In genomic region chr10:107118866-107119265, GRCh38 we compare ENCODE assay signal across 17 cellular contexts. TPM values are rescaled to one million over a fixed set of nuclear protein-coding genes. Genes with fewer than 3 reads are reported as not detected.
A peak's percentile ranks its signal among the peaks of the same experiment; 100 is the strongest.
DNase-seq lines count a peak whose midpoint lies in the region; ATAC-seq and TF ChIP-seq lines count a peak whose summit lies in the region.
"Had no signal": no experiment of that assay in that cellular context is flagged by ENCODE, and none has a peak within 500 bp of the region (broad histone marks: within the 10 kb centered on the region; RNA-seq: fewer than 3 reads in every experiment).

No MANE protein-coding gene starts in this region.

- peaks cover 2% of the 10 kb centered on the region for H3K9me3 Mint-ChIP-seq in endodermal cell
- peaks cover 8% of the 10 kb centered on the region for H3K9me3 Mint-ChIP-seq in activated CD4-positive, alpha-beta T cell treated with anti-CD3 and anti-CD28 coated beads for 36 hours (ENCODE audit: low read depth)

- no peaks in the 10 kb centered on the region for H3K27me3 Mint-ChIP-seq in endodermal cell (ENCODE audit: insufficient read depth)
- no peaks in the 10 kb centered on the region for H3K27me3 Mint-ChIP-seq in activated CD4-positive, alpha-beta T cell treated with anti-CD3 and anti-CD28 coated beads for 36 hours

- no peak overlapping the region for H3K9ac ChIP-seq in endodermal cell (ENCODE audit: extremely low read depth, low read length, poor library complexity, severe bottlenecking)
- H3K9ac ChIP-seq: GM23248 had no signal

- POLR2A ChIA-PET in activated CD4-positive, alpha-beta T cell treated with anti-CD3 and anti-CD28 coated beads for 36 hours (lab: Charles Lee), result no interaction called here

- in situ Hi-C loops in brain microvascular endothelial cell (cut with HindIII; ENCODE audit: low pct_ligation_motif_present, low sequenced_read_pairs), result no loop called here

- intact Hi-C loops in activated CD4-positive, alpha-beta T cell treated with anti-CD3 and anti-CD28 coated beads for 36 hours (cut with DNase I, micrococcal nuclease), result no loop called here

- H3K27me3 ChIP-seq in endodermal cell (ENCODE audit: control insufficient read depth, insufficient read depth, low read length, poor library complexity, severe bottlenecking) (no peaks in the 10 kb centered on the region), brain microvascular endothelial cell (replicated peaks) (no peaks in the 10 kb centered on the region)

- DNase-seq in endodermal cell (no peak), NK-92 (lab: John Stamatoyannopoulos, UW; ENCODE audit: unreplicated experiment) (no peak), brain microvascular endothelial cell (no peak)
- no peak for DNase-seq in activated CD4-positive, alpha-beta T cell treated with anti-CD3 and anti-CD28 coated beads for 36 hours
- DNase-seq: GF-D8, GM23248, NCI-H1092 treated with DMSO at 0.1 percent for 48 hours, NCI-H510A treated with DMSO at 0.1 percent for 48 hours, NCI-H82, Right ventricle myocardium superior had no signal

- H3K27ac ChIP-seq in endodermal cell (ENCODE audit: low read depth, low read length) (no peak overlapping the region), brain microvascular endothelial cell (no peak overlapping the region)
- H3K27ac ChIP-seq: C4-2B, GM23248, SK-N-MC had no signal

- CTCF ChIA-PET in activated CD4-positive, alpha-beta T cell treated with anti-CD3 and anti-CD28 coated beads for 36 hours (lab: Charles Lee), result no interaction called here

- no peak overlapping the region for H3K27ac Mint-ChIP-seq in endodermal cell
- H3K27ac Mint-ChIP-seq in activated CD4-positive, alpha-beta T cell treated with anti-CD3 and anti-CD28 coated beads for 36 hours, result no peak overlapping the region

- peaks cover 15% of the 10 kb centered on the region for H3K36me3 Mint-ChIP-seq in endodermal cell (ENCODE audit: low read depth)
- H3K36me3 Mint-ChIP-seq in activated CD4-positive, alpha-beta T cell treated with anti-CD3 and anti-CD28 coated beads for 36 hours (ENCODE audit: low read depth), result no peaks in the 10 kb centered on the region

- TF ChIP-seq CTCF in endodermal cell (conservative IDR thresholded peaks at IDR 0.05) (no peak), brain microvascular endothelial cell (IDR thresholded peaks at IDR 0.05; ENCODE audit: low read depth, low read length, missing control alignments) (no peak)

- no peaks in the 10 kb centered on the region for H3K4me1 ChIP-seq in endodermal cell (ENCODE audit: control insufficient read depth, insufficient read depth, low read length)

- peaks cover 27% of the 10 kb centered on the region for H3K36me3 ChIP-seq in endodermal cell (ENCODE audit: control insufficient read depth, insufficient read depth, low read length)
- H3K36me3 ChIP-seq in brain microvascular endothelial cell (replicated peaks), result no peaks in the 10 kb centered on the region

- no peak overlapping the region for H3K4me3 Mint-ChIP-seq in endodermal cell
- H3K4me3 Mint-ChIP-seq in activated CD4-positive, alpha-beta T cell treated with anti-CD3 and anti-CD28 coated beads for 36 hours, result no peak overlapping the region

- ATAC-seq in GM19324 (IDR thresholded peaks at IDR 0.05; ENCODE audit: low FRiP score, unreplicated experiment) (peak; percentile 41), HG02610 (IDR thresholded peaks at IDR 0.05; ENCODE audit: unreplicated experiment) (peak; percentile 90), HG03354 (IDR thresholded peaks at IDR 0.05; ENCODE audit: poor library complexity, severe bottlenecking, unreplicated experiment) (peak; percentile 51)
- ATAC-seq in activated CD4-positive, alpha-beta T cell treated with anti-CD3 and anti-CD28 coated beads for 36 hours, result no peak
- ATAC-seq: HCT116 had no signal

- H3K4me1 Mint-ChIP-seq in endodermal cell, result peaks cover 8% of the 10 kb centered on the region
- no peaks in the 10 kb centered on the region for H3K4me1 Mint-ChIP-seq in activated CD4-positive, alpha-beta T cell treated with anti-CD3 and anti-CD28 coated beads for 36 hours

- H3K4me3 ChIP-seq in endodermal cell (ENCODE audit: low read length) (peak overlapping the region; percentile 33), brain microvascular endothelial cell (ENCODE audit: low read depth, low read length) (no peak overlapping the region)
- H3K4me3 ChIP-seq: GM23248, SK-N-MC had no signal

- peaks cover 22% of the 10 kb centered on the region for H3K9me3 ChIP-seq in endodermal cell (ENCODE audit: control insufficient read depth, low read length)

RNA-seq across cellular contexts. Expression of gene SORCS1, which starts 45.6 kb away (rescaled TPM):
- total RNA-seq in endodermal cell, result 10 to 100 TPM; 57.4 to 79.6 TPM
- 7.2 TPM for polyA plus RNA-seq in endodermal cell (2013, experiment 1 of 2)
- polyA plus RNA-seq in endodermal cell (2013, experiment 2 of 2), result 11.8 TPM
- not detected for total RNA-seq in activated CD4-positive, alpha-beta T cell treated with anti-CD3 and anti-CD28 coated beads for 36 hours
- total RNA-seq: Daoy, GM23248 had no signal
- polyA plus RNA-seq: GM23248 had no signal

Comparison
In these comparisons a context has a peak if more than half of its experiments do, and no peak if none do; other contexts are left out.
1. RNA of gene SORCS1, which starts 45.6 kb away (total RNA-seq): 57.4 to 79.6 TPM in endodermal cell; not detected in activated CD4-positive, alpha-beta T cell treated with anti-CD3 and anti-CD28 coated beads for 36 hours; every median in the first group is over 10 times any median in the second.